12 cellular contexts compared by ENCODE assay signal in the genomic region with DNA sequence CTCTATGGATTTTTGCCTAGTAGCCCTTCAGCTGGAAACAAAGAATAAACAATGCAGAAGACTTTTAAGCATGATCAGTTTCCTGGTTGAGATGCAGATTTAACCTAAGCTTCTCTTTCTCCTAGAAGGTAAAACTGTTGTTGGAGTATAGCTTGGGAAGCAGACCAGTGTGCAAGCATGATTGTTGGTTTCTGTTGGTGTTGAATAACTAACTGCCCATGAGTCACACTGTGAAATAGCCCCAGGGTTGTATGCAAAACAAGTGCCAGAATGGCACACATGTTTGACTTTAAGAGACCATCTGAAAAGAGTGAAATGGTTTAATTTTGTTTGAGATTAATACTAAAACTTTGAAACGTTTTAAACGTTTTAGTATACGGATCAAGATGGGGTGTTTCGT.
DNase-seq lines count a peak whose midpoint lies in the region; ATAC-seq, FAIRE-seq and TF ChIP-seq lines count a peak whose summit lies in the region.
"Had no signal": no experiment of that assay in that cellular context is flagged by ENCODE, and none has a peak within 500 bp of the region (broad histone marks: within the 10 kb centered on the region; RNA-seq: fewer than 3 reads in every experiment).

No MANE protein-coding gene starts in this region.

- H3K4me2 ChIP-seq in IMR-90 (ENCODE audit: low read depth, low read length) (no peak overlapping the region), GM12878 (ENCODE audit: control insufficient read depth, insufficient read depth) (no peak overlapping the region)

- no peak overlapping the region for H2BK20ac ChIP-seq in IMR-90 (ENCODE audit: low read depth, low read length)

- H3K36me3 ChIP-seq in IMR-90 (ENCODE audit: control insufficient read depth, insufficient read depth, low read length), result no peaks in the 10 kb centered on the region; the same call in 1 of the 2 replicates
- no peaks in the 10 kb centered on the region for H3K36me3 ChIP-seq in GM12878 (ENCODE audit: control insufficient read depth in 2 of 2, insufficient read depth in 2 of 2, low read length in 1 of 2)

- 0 out of 2 replicates have a peak, but pooled peaks cover 1% of the 10 kb centered on the region for H3K4me1 ChIP-seq in IMR-90 (ENCODE audit: control insufficient read depth, insufficient read depth, low read length)
- H3K4me1 ChIP-seq in GM12878 (ENCODE audit: control insufficient read depth, insufficient read depth, low read length), result no peaks in the 10 kb centered on the region

- no peak overlapping the region for H3K4ac ChIP-seq in IMR-90 (ENCODE audit: low read depth, low read length)

- H2BK5ac ChIP-seq in IMR-90 (ENCODE audit: low read depth, low read length, poor library complexity, severe bottlenecking), result no peak overlapping the region

- no TSS peak for BruUV-seq in IMR-90 (replicated peaks; lab: Mats Ljungman, UMichigan)
- BruUV-seq in GM12878 (replicated peaks; lab: Mats Ljungman, UMichigan), result no TSS peak

- H2AFZ ChIP-seq in IMR-90 (replicated peaks; ENCODE audit: low read length, poor library complexity) (no peak overlapping the region), GM12878 (ENCODE audit: control insufficient read depth, low read depth, low read length) (no peak overlapping the region)

- no peak overlapping the region for H3K23ac ChIP-seq in IMR-90 (ENCODE audit: low read depth, low read length)

- CTCF ChIA-PET in IMR-90 (lab: Yijun Ruan, JAX) (no interaction called here), GM12878 (lab: Yijun Ruan, JAX) (interaction anchor here (1.3 kb wide), 1 partner anchor 50 kb away, joined by 3 read pairs; no protein-coding TSS in a partner anchor)

- WGBS in IMR-90 (ENCODE audit: extremely low coverage in 2 of 2, insufficient read length in 1 of 2), 2 experiments, result 93% methylated on average over 3 of the region's 4 CpGs; no CpG with 5 or more reads in 1 of the 2 experiments
- 16% methylated on average over 4 of the region's 4 CpGs for WGBS in GM12878 (ENCODE audit: insufficient coverage, insufficient replicate concordance, low lambda C conversion rate, missing lambda C conversion rate)

- no peak for TF ChIP-seq CTCF in IMR-90 (conservative IDR thresholded peaks at IDR 0.05; ENCODE audit: low read depth, low read length)
- no peak for TF ChIP-seq CTCF in GM12878 (IDR thresholded peaks at IDR 0.05 in 2 of 3, conservative IDR thresholded peaks at IDR 0.05 in 1 of 3; ENCODE audit: control insufficient read depth in 2 of 3, extremely low read depth in 1 of 3, insufficient read depth in 1 of 3, low read depth in 3 of 3, low read length in 3 of 3)

- no peak overlapping the region for H2BK15ac ChIP-seq in IMR-90 (ENCODE audit: low read depth, low read length)

- POLR2A ChIA-PET in IMR-90 (lab: Charles Lee; ENCODE audit: unreplicated experiment) (no interaction called here), GM12878 (lab: Charles Lee) (no interaction called here)

- no peak overlapping the region for H2BK120ac ChIP-seq in IMR-90 (ENCODE audit: low read depth, low read length)

- dilution Hi-C loops in IMR-90 (cut with HindIII; ENCODE audit: low sequenced_read_pairs, unreplicated experiment), result no loop called here

- peak; percentile 80 for ATAC-seq in IMR-90 (ENCODE audit: low read depth)
- peak; percentile 87 for ATAC-seq in GM12878
- ATAC-seq: sciatic nerve had no signal

- H3K9ac ChIP-seq in IMR-90 (ENCODE audit: low read depth, low read length) (no peak overlapping the region), GM12878 (ENCODE audit: control insufficient read depth, insufficient read depth, low read length) (no peak overlapping the region)

- no peak for TF ChIP-seq EP300 in GM12878 (IDR thresholded peaks at IDR 0.05; ENCODE audit: borderline replicate concordance in 1 of 2, control insufficient read depth in 1 of 2, low read depth in 2 of 2, low read length in 2 of 2)

- H4K20me1 ChIP-seq in IMR-90 (ENCODE audit: insufficient read depth, low read length) (no peaks in the 10 kb centered on the region), GM12878 (ENCODE audit: control insufficient read depth, insufficient read depth) (no peaks in the 10 kb centered on the region)

- no peak overlapping the region for H2AK9ac ChIP-seq in IMR-90 (replicated peaks; ENCODE audit: low read depth, low read length, poor library complexity)

- SMC1A ChIA-PET in GM12878 (lab: Charles Lee; ENCODE audit: uncharacterized antibody, unreplicated experiment), result no interaction called here

- DNase-seq in ELF-1 (ENCODE audit: low read depth, low spot score), result peak; percentile 18
- peak; percentile 73 for DNase-seq in IMR-90
- peak; percentile 4 for DNase-seq in GM12878 (ENCODE audit: low read depth, low spot score)
- DNase-seq in kidney glomerular epithelial cell (lab: John Stamatoyannopoulos, UW), result peak; percentile 19
- no peak for DNase-seq in UCSD-AML1 (lab: John Stamatoyannopoulos, UW; ENCODE audit: unreplicated experiment)
- no peak for DNase-seq in stimulated activated CD4-positive, alpha-beta T cell treated with anti-CD3 and anti-CD28 coated beads, Interleukin-15, amount 100 ng/mL, for 24 hours
- DNase-seq in NCI-H2029 treated with DMSO at 0.1 percent for 48 hours (lab: John Stamatoyannopoulos, UW), result no peak
- no peak for DNase-seq in DMS114 treated with DMSO at 0.1 percent for 48 hours (lab: John Stamatoyannopoulos, UW; ENCODE audit: unreplicated experiment)
- DNase-seq: activated CD8-positive, alpha-beta memory T cell treated with anti-CD3 and anti-CD28 coated beads for 24 hours; head of caudate nucleus; NCI-H2227 treated with DMSO at 0.1 percent for 48 hours had no signal

- H3K4me3 ChIP-seq in IMR-90 (ENCODE audit: insufficient read depth, low read depth, low read length) (no peak overlapping the region), GM12878 (no peak overlapping the region)

- TF ChIP-seq RAD21 in IMR-90 (IDR thresholded peaks at IDR 0.05; ENCODE audit: low read length), result no peak
- TF ChIP-seq RAD21 in GM12878 (IDR thresholded peaks at IDR 0.05; ENCODE audit: insufficient read depth, low read depth, low read length), result no peak

- H3K79me2 ChIP-seq in GM12878 (ENCODE audit: control insufficient read depth, insufficient read depth, low read length), result no peaks in the 10 kb centered on the region

- RAD21 ChIA-PET in GM12878 (lab: Charles Lee; ENCODE audit: unreplicated experiment), result interaction anchor here (1.4 kb wide), 1 partner anchor 49 kb away, joined by 3 read pairs; no protein-coding TSS in a partner anchor

- H4K91ac ChIP-seq in IMR-90 (ENCODE audit: insufficient read depth, low read depth, low read length), result no peak overlapping the region

- H3K9me1 ChIP-seq in IMR-90 (ENCODE audit: insufficient read depth, low read length), result no peaks in the 10 kb centered on the region; the same call in 1 of the 2 replicates

- H4K5ac ChIP-seq in IMR-90 (ENCODE audit: low read depth, low read length), result no peak overlapping the region

- H3K27me3 ChIP-seq in IMR-90 (ENCODE audit: control insufficient read depth, insufficient read depth, low read length) (no peaks in the 10 kb centered on the region), GM12878 (replicated peaks in 1 of 2; ENCODE audit: control insufficient read depth in 2 of 2, insufficient read depth in 2 of 2, low read length in 1 of 2) (no peaks in the 10 kb centered on the region)

- no peaks in the 10 kb centered on the region for H3K79me1 ChIP-seq in IMR-90 (ENCODE audit: low read depth in 1 of 2, low read length in 2 of 2)

- in situ Hi-C loops in IMR-90 (cut with MboI; ENCODE audit: low sequenced_read_pairs), result no loop called here
- in situ Hi-C loops in GM12878 (cut with MboI), result no loop called here

- FAIRE-seq in GM12878 (lab: Jason Lieb, UNC), result no peak

- no peak overlapping the region for H3K56ac ChIP-seq in IMR-90 (ENCODE audit: extremely low read depth, insufficient read depth, low read length)

- H4K8ac ChIP-seq in IMR-90 (ENCODE audit: low read depth in 2 of 2, low read length in 2 of 2), result no peak overlapping the region; a peak in 1 of 4 replicates

- TF ChIP-seq POLR2A in IMR-90 (IDR thresholded peaks at IDR 0.05; ENCODE audit: low read depth, low read length) (no peak), GM12878 (IDR thresholded peaks at IDR 0.05; ENCODE audit: low read depth, low read length) (no peak)

- H3K18ac ChIP-seq in IMR-90 (ENCODE audit: low read depth, low read length), result no peak overlapping the region

- H3K9me3 ChIP-seq in IMR-90 (ENCODE audit: control insufficient read depth, insufficient read depth, low read length), result no peaks in the 10 kb centered on the region
- no peaks in the 10 kb centered on the region for H3K9me3 ChIP-seq in GM12878 (replicated peaks; ENCODE audit: control insufficient read depth, insufficient read depth, low read length)

- no peak overlapping the region for H3K27ac ChIP-seq in IMR-90 (ENCODE audit: insufficient read depth, low read length)
- no peak overlapping the region for H3K27ac ChIP-seq in GM12878 (ENCODE audit: control insufficient read depth, insufficient read depth)

- intact Hi-C loops in IMR-90 (cut with micrococcal nuclease) (no loop called here), GM12878 (cut with micrococcal nuclease; ENCODE audit: unreplicated experiment) (no loop called here)

- H2AK5ac ChIP-seq in IMR-90 (ENCODE audit: low read depth, low read length), result no peak overlapping the region

- no peak overlapping the region for H3K14ac ChIP-seq in IMR-90 (replicated peaks; ENCODE audit: low read depth, low read length)

TF ChIP-seq in IMR-90, 13 proteins besides CTCF, POLR2A, EP300 and RAD21 (continues in another document):
- TF ChIP-seq NFE2L2 (IDR thresholded peaks at IDR 0.05; ENCODE audit: low read depth, low read length) (no peak), RCOR1 (IDR thresholded peaks at IDR 0.05; ENCODE audit: insufficient replicate concordance, low read length) (no peak), RFX5 (IDR thresholded peaks at IDR 0.05; ENCODE audit: low read depth, low read length) (no peak)

TF ChIP-seq in GM12878, 131 proteins besides CTCF, POLR2A, EP300 and RAD21:
- no peak for TF ChIP-seq ETV6 (conservative IDR thresholded peaks at IDR 0.05 in 1 of 2, IDR thresholded peaks at IDR 0.05 in 1 of 2; ENCODE audit: borderline replicate concordance in 1 of 2, low read depth in 1 of 2)
- TF ChIP-seq SP1 (IDR thresholded peaks at IDR 0.05; ENCODE audit: low read depth, low read length), result no peak
- no peak for TF ChIP-seq TAF1 (IDR thresholded peaks at IDR 0.05; ENCODE audit: borderline replicate concordance, low read depth, low read length)
- TF ChIP-seq, protein P1, sequence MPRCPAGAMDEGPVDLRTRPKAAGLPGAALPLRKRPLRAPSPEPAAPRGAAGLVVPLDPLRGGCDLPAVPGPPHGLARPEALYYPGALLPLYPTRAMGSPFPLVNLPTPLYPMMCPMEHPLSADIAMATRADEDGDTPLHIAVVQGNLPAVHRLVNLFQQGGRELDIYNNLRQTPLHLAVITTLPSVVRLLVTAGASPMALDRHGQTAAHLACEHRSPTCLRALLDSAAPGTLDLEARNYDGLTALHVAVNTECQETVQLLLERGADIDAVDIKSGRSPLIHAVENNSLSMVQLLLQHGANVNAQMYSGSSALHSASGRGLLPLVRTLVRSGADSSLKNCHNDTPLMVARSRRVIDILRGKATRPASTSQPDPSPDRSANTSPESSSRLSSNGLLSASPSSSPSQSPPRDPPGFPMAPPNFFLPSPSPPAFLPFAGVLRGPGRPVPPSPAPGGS (IDR thresholded peaks at IDR 0.05; ENCODE audit: borderline replicate concordance, insufficient read depth, low read depth, low read length, poor library complexity, severe bottlenecking), result peak; percentile 27
TF ChIP-seq in GM12878: peak in this region for 1.

Comparison
In these comparisons a context has a peak if more than half of its experiments do, and no peak if none do; other contexts are left out.
1. DNase-seq: peak in ELF-1 (single experiment), IMR-90 (single experiment), GM12878 (single experiment) and kidney glomerular epithelial cell (single experiment); none in UCSD-AML1 (single experiment), stimulated activated CD4-positive, alpha-beta T cell treated with anti-CD3 and anti-CD28 coated beads, Interleukin-15, amount 100 ng/mL, for 24 hours (single experiment), NCI-H2029 treated with DMSO at 0.1 percent for 48 hours (single experiment) and DMS114 treated with DMSO at 0.1 percent for 48 hours (single experiment).